14 cellular contexts compared by ENCODE assay signal in the genomic region with DNA sequence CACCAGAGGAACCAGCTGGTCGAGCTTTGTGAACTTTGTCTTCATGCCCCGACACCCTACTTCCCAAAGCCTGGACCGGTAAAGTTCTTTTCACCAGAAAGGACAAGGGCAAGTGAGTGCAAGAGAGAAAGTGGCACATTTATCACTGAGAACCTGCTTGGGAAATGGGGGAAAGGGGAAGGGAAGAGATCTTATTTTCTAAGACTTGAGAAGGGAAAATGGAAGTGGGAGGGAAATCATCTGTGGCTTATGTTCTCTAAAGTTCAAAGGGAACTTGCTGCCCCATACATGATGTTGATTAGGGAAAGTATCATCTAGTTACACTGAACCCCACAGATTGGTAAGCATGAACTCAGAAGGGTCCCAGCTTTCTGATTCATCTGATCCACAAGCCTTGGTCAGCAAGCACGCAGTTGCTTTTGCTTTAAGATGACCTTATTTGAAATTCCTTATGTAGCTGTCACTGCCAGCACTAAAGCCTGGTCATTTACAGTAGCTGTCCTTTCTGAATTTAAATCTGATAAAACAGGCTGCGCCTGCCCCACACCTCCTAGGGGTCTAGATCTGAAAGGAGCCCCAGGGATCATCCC.
DNase-seq lines count a peak whose midpoint lies in the region; ATAC-seq and TF ChIP-seq lines count a peak whose summit lies in the region.
"Had no signal": no experiment of that assay in that cellular context is flagged by ENCODE, and none has a peak within 500 bp of the region (broad histone marks: within the 10 kb centered on the region; RNA-seq: fewer than 3 reads in every experiment).

No MANE protein-coding gene starts in this region.

- H3K4me2 ChIP-seq in mammary epithelial cell (ENCODE audit: insufficient read depth, low read depth, low read length) = no peak overlapping the region

- H3K4me3 ChIP-seq in breast epithelium = no peak overlapping the region
- H3K4me3 ChIP-seq in mammary epithelial cell (replicated peaks in 1 of 3; ENCODE audit: insufficient read depth in 1 of 3, low read depth in 2 of 3, low read length in 3 of 3) = no peak overlapping the region
- no peak overlapping the region for H3K4me3 ChIP-seq in left lung
- no peak overlapping the region for H3K4me3 ChIP-seq in upper lobe of left lung
- H3K4me3 ChIP-seq: coronary artery had no signal

- 95% methylated on average over 5 of the region's 5 CpGs for whole genome bisulfite sequencing in mammary epithelial cell (ENCODE audit: low coverage, missing lambda C conversion rate)
- 77 to 85% methylated on average over 5 of the region's 5 CpGs for WGBS in upper lobe of left lung, 2 donors

- intact Hi-C loops in breast epithelium (cut with DNase I; ENCODE audit: low total_unique reads) (no loop called here), mammary epithelial cell (cut with micrococcal nuclease) (no loop called here), left lung (cut with DNase I) (no loop called here)

- TF ChIP-seq CTCF in breast epithelium (IDR thresholded peaks at IDR 0.05) = no peak
- TF ChIP-seq CTCF in mammary epithelial cell (conservative IDR thresholded peaks at IDR 0.05 in 1 of 2, IDR thresholded peaks at IDR 0.05 in 1 of 2; ENCODE audit: extremely low read depth in 1 of 2, insufficient read depth in 1 of 2, low read depth in 1 of 2, low read length in 2 of 2) = no peak
- no peak for TF ChIP-seq CTCF in left lung (IDR thresholded peaks at IDR 0.05)
- no peak for TF ChIP-seq CTCF in upper lobe of left lung (IDR thresholded peaks at IDR 0.05)

- H3K9ac ChIP-seq in mammary epithelial cell (ENCODE audit: insufficient read depth, low read length) = no peak overlapping the region

- H3K27ac ChIP-seq in breast epithelium = peak overlapping the region; percentile 48 to 78
- H3K27ac ChIP-seq in mammary epithelial cell (ENCODE audit: insufficient read depth, low read depth, low read length) = no peak overlapping the region
- H3K27ac ChIP-seq in left lung = peak overlapping the region; percentile 19 to 79
- H3K27ac ChIP-seq in upper lobe of left lung = peak overlapping the region; percentile 33 to 81 (median 63)
- H3K27ac ChIP-seq: WERI-Rb-1 had no signal

- H3K9me3 ChIP-seq in breast epithelium (no peaks in the 10 kb centered on the region), mammary epithelial cell (replicated peaks; ENCODE audit: insufficient read depth, low read length) (no peaks in the 10 kb centered on the region), left lung (no peaks in the 10 kb centered on the region), upper lobe of left lung (no peaks in the 10 kb centered on the region)

- H4K20me1 ChIP-seq in mammary epithelial cell (ENCODE audit: insufficient read depth, low read length) = no peaks in the 10 kb centered on the region

- no TSS peak for BruUV-seq in mammary epithelial cell (replicated peaks; lab: Mats Ljungman, UMichigan)

- in situ Hi-C loops in mammary epithelial cell (cut with MboI; ENCODE audit: low sequenced_read_pairs in 2 of 2) = no loop called here

- no peak for DNase-seq in breast epithelium (ENCODE audit: low spot score in 2 of 2)
- DNase-seq in mammary epithelial cell = no peak
- DNase-seq in amniotic epithelial cell (ENCODE audit: low read depth) = peak; percentile 78
- no peak for DNase-seq in left lung
- no peak for DNase-seq in upper lobe of left lung
- no peak for DNase-seq in activated CD8-positive, alpha-beta memory T cell treated with anti-CD3 and anti-CD28 coated beads, Interleukin-2, amount 10 ng/mL, durations not matched to agents 7 days and 5 days
- DNase-seq in NCI-H2081 (lab: John Stamatoyannopoulos, UW) = no peak
- DNase-seq: C1 segment of cervical spinal cord; NCI-H187 treated with DMSO at 0.1 percent for 48 hours; stimulated activated CD4-positive, alpha-beta T cell treated with anti-CD3 and anti-CD28 coated beads, Interleukin-1b, Interleukin-23, amount 100 ng/mL, for 48 hours; stimulated activated naive CD8-positive, alpha-beta T cell treated with anti-CD3 and anti-CD28 coated beads, Interleukin-15, amount 100 ng/mL, for 72 hours; WERI-Rb-1 had no signal

- peaks cover 28% of the 10 kb centered on the region for H3K4me1 Mint-ChIP-seq in activated CD8-positive, alpha-beta memory T cell treated with anti-CD3 and anti-CD28 coated beads, Interleukin-2, amount 10 ng/mL, durations not matched to agents 7 days and 5 days

- no peaks in the 10 kb centered on the region for H3K79me2 ChIP-seq in mammary epithelial cell (ENCODE audit: insufficient read depth, low read length)

- CTCF ChIA-PET in mammary epithelial cell (lab: Charles Lee; ENCODE audit: low non-redundant PET) = interaction anchor here (0.6 kb wide), 1 partner anchor 21 kb away, joined by 5 read pairs; no protein-coding TSS in a partner anchor
- CTCF ChIA-PET in activated CD8-positive, alpha-beta memory T cell treated with anti-CD3 and anti-CD28 coated beads, Interleukin-2, amount 10 ng/mL, durations not matched to agents 7 days and 5 days (lab: Charles Lee) = interaction anchor here (0.9 kb wide), 1 partner anchor 9 kb away, joined by 3 read pairs; no protein-coding TSS in a partner anchor

- peaks cover 3% of the 10 kb centered on the region for H3K36me3 Mint-ChIP-seq in activated CD8-positive, alpha-beta memory T cell treated with anti-CD3 and anti-CD28 coated beads, Interleukin-2, amount 10 ng/mL, durations not matched to agents 7 days and 5 days

- no peak overlapping the region for H2AFZ ChIP-seq in mammary epithelial cell (ENCODE audit: low read depth, low read length)

- no peaks in the 10 kb centered on the region for H3K9me3 Mint-ChIP-seq in activated CD8-positive, alpha-beta memory T cell treated with anti-CD3 and anti-CD28 coated beads, Interleukin-2, amount 10 ng/mL, durations not matched to agents 7 days and 5 days (ENCODE audit: low read depth)
- H3K9me3 Mint-ChIP-seq: stimulated activated naive CD8-positive, alpha-beta T cell treated with anti-CD3 and anti-CD28 coated beads, Interleukin-15, amount 100 ng/mL, for 72 hours had no signal

- H3K36me3 ChIP-seq in breast epithelium (no peaks in the 10 kb centered on the region), mammary epithelial cell (ENCODE audit: insufficient read depth, low read length) (no peaks in the 10 kb centered on the region), left lung (no peaks in the 10 kb centered on the region), upper lobe of left lung (no peaks in the 10 kb centered on the region)
- H3K36me3 ChIP-seq: WERI-Rb-1 had no signal

- H3K27me3 ChIP-seq in breast epithelium (no peaks in the 10 kb centered on the region), mammary epithelial cell (ENCODE audit: insufficient read depth, low read length) (no peaks in the 10 kb centered on the region), left lung (no peaks in the 10 kb centered on the region), upper lobe of left lung (no peaks in the 10 kb centered on the region)

- H3K27ac Mint-ChIP-seq in activated CD8-positive, alpha-beta memory T cell treated with anti-CD3 and anti-CD28 coated beads, Interleukin-2, amount 10 ng/mL, durations not matched to agents 7 days and 5 days = no peak overlapping the region

- no peak for TF ChIP-seq POLR2A in breast epithelium (IDR thresholded peaks at IDR 0.05)
- TF ChIP-seq POLR2A in upper lobe of left lung (IDR thresholded peaks at IDR 0.05) = no peak

- dilution Hi-C loops in mammary epithelial cell (cut with HindIII; ENCODE audit: low sequenced_read_pairs) = no loop called here

- no peak for TF ChIP-seq EP300 in upper lobe of left lung (IDR thresholded peaks at IDR 0.05)

- no peak overlapping the region for H3K4me3 Mint-ChIP-seq in activated CD8-positive, alpha-beta memory T cell treated with anti-CD3 and anti-CD28 coated beads, Interleukin-2, amount 10 ng/mL, durations not matched to agents 7 days and 5 days
- H3K4me3 Mint-ChIP-seq: stimulated activated naive CD8-positive, alpha-beta T cell treated with anti-CD3 and anti-CD28 coated beads, Interleukin-15, amount 100 ng/mL, for 72 hours had no signal

- H3K27me3 Mint-ChIP-seq in activated CD8-positive, alpha-beta memory T cell treated with anti-CD3 and anti-CD28 coated beads, Interleukin-2, amount 10 ng/mL, durations not matched to agents 7 days and 5 days = peaks cover 21% of the 10 kb centered on the region
- H3K27me3 Mint-ChIP-seq: stimulated activated naive CD8-positive, alpha-beta T cell treated with anti-CD3 and anti-CD28 coated beads, Interleukin-15, amount 100 ng/mL, for 72 hours had no signal

- peaks cover 0 to 3% of the 10 kb centered on the region in 2 donors for H3K4me1 ChIP-seq in breast epithelium
- no peaks in the 10 kb centered on the region for H3K4me1 ChIP-seq in mammary epithelial cell (ENCODE audit: insufficient read depth, low read length)
- H3K4me1 ChIP-seq in left lung = peaks cover 0 to 74% of the 10 kb centered on the region in 2 donors
- H3K4me1 ChIP-seq in upper lobe of left lung = peaks cover 17 to 37% (median 24%) of the 10 kb centered on the region in 4 donors

- ATAC-seq in left lung (no peak), upper lobe of left lung (ENCODE audit: low FRiP score in 2 of 2) (no peak), HG03457 (IDR thresholded peaks at IDR 0.05; ENCODE audit: unreplicated experiment) (no peak)
- no peak for ATAC-seq in activated CD8-positive, alpha-beta memory T cell treated with anti-CD3 and anti-CD28 coated beads, Interleukin-2, amount 10 ng/mL, durations not matched to agents 7 days and 5 days
- ATAC-seq: stimulated activated naive CD8-positive, alpha-beta T cell treated with anti-CD3 and anti-CD28 coated beads, Interleukin-15, amount 100 ng/mL, for 72 hours had no signal
